In the genomic region with DNA sequence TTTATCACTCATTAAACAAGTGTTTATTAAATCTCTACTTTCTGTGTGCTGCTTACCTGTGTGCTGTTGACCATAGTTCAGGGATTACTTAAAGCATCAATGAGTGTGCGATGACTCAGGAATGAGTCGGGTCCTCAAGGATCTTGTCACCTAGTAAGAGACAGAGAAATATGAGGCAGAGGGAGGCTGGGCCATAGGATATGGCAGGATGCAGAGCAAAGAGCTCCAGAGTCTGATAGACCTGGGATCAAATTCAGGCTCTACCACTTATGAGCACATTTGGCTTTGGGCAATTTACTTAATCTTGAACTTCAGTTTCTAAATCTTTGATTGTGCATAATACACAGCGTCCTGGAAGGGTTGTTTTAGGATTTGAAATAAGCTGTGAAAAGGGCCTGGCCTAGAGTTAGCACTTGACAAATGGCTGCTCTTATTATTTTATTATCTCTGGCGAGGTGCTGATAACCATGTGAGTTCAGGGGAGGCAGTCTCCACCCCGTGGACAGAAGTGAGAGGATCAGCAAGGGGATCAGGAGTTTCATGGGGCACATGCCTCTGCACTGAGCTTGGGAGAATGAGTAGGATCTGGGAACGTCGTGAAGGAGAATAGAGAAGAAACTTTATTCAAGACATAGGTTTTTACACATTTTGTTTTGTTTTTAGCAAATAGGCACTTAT, we compare ENCODE assay signal across 11 cellular contexts.
DNase-seq lines count a peak whose midpoint lies in the region; ATAC-seq and TF ChIP-seq lines count a peak whose summit lies in the region.
"Had no signal": no experiment of that assay in that cellular context is flagged by ENCODE, and none has a peak within 500 bp of the region (broad histone marks: within the 10 kb centered on the region; RNA-seq: fewer than 3 reads in every experiment).

No MANE protein-coding gene starts in this region.

- no peak for TF ChIP-seq POLR2A in uterus (IDR thresholded peaks at IDR 0.05)

- H3K9me3 Mint-ChIP-seq in CD8-positive, alpha-beta T cell: no peaks in the 10 kb centered on the region
- H3K9me3 Mint-ChIP-seq: activated T-helper 2 cell treated with anti-CD3 and anti-CD28 coated beads, Interferon-gamma antibody, Interleukin-2, Interleukin-4, amounts not matched to agents 10 μg/mL and 5 μg/mL and 100 μg/mL, durations not matched to agents 14 hours and 24 hours and 36 hours had no signal

- H3K27me3 ChIP-seq in heart right ventricle (no peaks in the 10 kb centered on the region), uterus (no peaks in the 10 kb centered on the region)
- no peaks in the 10 kb centered on the region for H3K27me3 ChIP-seq in CD8-positive, alpha-beta T cell (ENCODE audit: insufficient read depth, low read length)
- H3K27me3 ChIP-seq: ovary had no signal

- WGBS in heart right ventricle, 2 donors: 59 to 61% methylated on average over 7 of the region's 7 CpGs

- intact Hi-C loops in heart right ventricle (cut with DNase I) (loop anchor here in 2 of 10 donors (10.0 kb wide), 2 partner anchors 94 to 174 kb away; a partner anchor contains a TSS), cardiac septum (cut with DNase I) (no loop called here), uterus (cut with DNase I; ENCODE audit: low total_unique reads) (loop anchor here (10.0 kb wide), 1 partner anchor 94 kb away; a partner anchor contains a TSS)
- intact Hi-C loops in CD8-positive, alpha-beta T cell (cut with DNase I, micrococcal nuclease): no loop called here

- peak overlapping the region in 2 of 10 donors; percentile 2 to 18 for H3K27ac ChIP-seq in heart right ventricle
- H3K27ac ChIP-seq in uterus: peak overlapping the region; percentile 44 to 70
- no peak overlapping the region for H3K27ac ChIP-seq in CD8-positive, alpha-beta T cell (ENCODE audit: low read depth, low read length)
- H3K27ac ChIP-seq: ovary had no signal

- H3K4me3 ChIP-seq in heart right ventricle: no peak overlapping the region
- H3K4me3 ChIP-seq in uterus: no peak overlapping the region
- no peak overlapping the region for H3K4me3 ChIP-seq in CD8-positive, alpha-beta T cell (ENCODE audit: low read depth, low read length)
- H3K4me3 ChIP-seq: ovary had no signal

- no peaks in the 10 kb centered on the region for H3K36me3 Mint-ChIP-seq in CD8-positive, alpha-beta T cell

- POLR2A ChIA-PET in CD8-positive, alpha-beta T cell (lab: Charles Lee): no interaction called here

- H3K9me3 ChIP-seq in heart right ventricle (no peaks in the 10 kb centered on the region), uterus (no peaks in the 10 kb centered on the region)
- no peaks in the 10 kb centered on the region for H3K9me3 ChIP-seq in CD8-positive, alpha-beta T cell (ENCODE audit: low read length)
- H3K9me3 ChIP-seq: ovary had no signal

- H3K4me1 Mint-ChIP-seq in CD8-positive, alpha-beta T cell (ENCODE audit: low read depth): no peaks in the 10 kb centered on the region

- no peaks in the 10 kb centered on the region for H3K27me3 Mint-ChIP-seq in CD8-positive, alpha-beta T cell (ENCODE audit: low read depth)

- H3K4me1 ChIP-seq in heart right ventricle: peaks cover 0 to 55% (median 6%) of the 10 kb centered on the region in 9 donors
- H3K4me1 ChIP-seq in uterus: peaks cover 6 to 9% of the 10 kb centered on the region in 2 donors
- H3K4me1 ChIP-seq in CD8-positive, alpha-beta T cell (ENCODE audit: insufficient read depth, low read length): no peaks in the 10 kb centered on the region

- ATAC-seq in heart right ventricle: peak in 5 of 8 donors; percentile 40 to 65 (median 54)
- ATAC-seq in CD8-positive, alpha-beta T cell: no peak

- H3K4me3 Mint-ChIP-seq in CD8-positive, alpha-beta T cell: no peak overlapping the region

- H3K36me3 ChIP-seq in heart right ventricle: no peaks in the 10 kb centered on the region
- no peaks in the 10 kb centered on the region for H3K36me3 ChIP-seq in uterus
- H3K36me3 ChIP-seq in CD8-positive, alpha-beta T cell (ENCODE audit: insufficient read depth, low read length): no peaks in the 10 kb centered on the region
- H3K36me3 ChIP-seq: ovary had no signal

- TF ChIP-seq CTCF in heart right ventricle (IDR thresholded peaks at IDR 0.05): peak in 3 of 9 donors; percentile 15 to 36 (median 31)
- TF ChIP-seq CTCF in uterus (IDR thresholded peaks at IDR 0.05): peak; percentile 15 to 41 (median 32)
- no peak for TF ChIP-seq CTCF in CD8-positive, alpha-beta T cell (IDR thresholded peaks at IDR 0.05)

- DNase-seq in heart right ventricle (no peak), cardiac septum (ENCODE audit: low spot score) (no peak), RPMI8226 (peak; percentile 37), glomerular visceral epithelial cell (ENCODE audit: extremely low spot score) (peak; percentile 55), uterus (peak; percentile 59 to 72), NCI-H1930 (lab: John Stamatoyannopoulos, UW) (no peak)
- no peak for DNase-seq in central memory CD4-positive, alpha-beta T cell
- no peak for DNase-seq in CD8-positive, alpha-beta T cell
- DNase-seq: NCI-H526 treated with DMSO at 0.1 percent for 48 hours, ovary had no signal

- CTCF ChIA-PET in CD8-positive, alpha-beta T cell (lab: Charles Lee): no interaction called here

- H3K27ac Mint-ChIP-seq in CD8-positive, alpha-beta T cell: no peak overlapping the region
- H3K27ac Mint-ChIP-seq: activated T-helper 2 cell treated with anti-CD3 and anti-CD28 coated beads, Interferon-gamma antibody, Interleukin-2, Interleukin-4, amounts not matched to agents 10 μg/mL and 5 μg/mL and 100 μg/mL, durations not matched to agents 14 hours and 24 hours and 36 hours had no signal

Comparison
In these comparisons a context has a peak if more than half of its experiments do, and no peak if none do; other contexts are left out.
1. DNase-seq: peak in RPMI8226 (single experiment), glomerular visceral epithelial cell (single experiment) and uterus (2 of 2); none in heart right ventricle (0 of 2), cardiac septum (single experiment), NCI-H1930 (0 of 2), central memory CD4-positive, alpha-beta T cell (single experiment) and CD8-positive, alpha-beta T cell (0 of 7).